ENCODE assay signal across 10 cellular contexts in the genomic region with DNA sequence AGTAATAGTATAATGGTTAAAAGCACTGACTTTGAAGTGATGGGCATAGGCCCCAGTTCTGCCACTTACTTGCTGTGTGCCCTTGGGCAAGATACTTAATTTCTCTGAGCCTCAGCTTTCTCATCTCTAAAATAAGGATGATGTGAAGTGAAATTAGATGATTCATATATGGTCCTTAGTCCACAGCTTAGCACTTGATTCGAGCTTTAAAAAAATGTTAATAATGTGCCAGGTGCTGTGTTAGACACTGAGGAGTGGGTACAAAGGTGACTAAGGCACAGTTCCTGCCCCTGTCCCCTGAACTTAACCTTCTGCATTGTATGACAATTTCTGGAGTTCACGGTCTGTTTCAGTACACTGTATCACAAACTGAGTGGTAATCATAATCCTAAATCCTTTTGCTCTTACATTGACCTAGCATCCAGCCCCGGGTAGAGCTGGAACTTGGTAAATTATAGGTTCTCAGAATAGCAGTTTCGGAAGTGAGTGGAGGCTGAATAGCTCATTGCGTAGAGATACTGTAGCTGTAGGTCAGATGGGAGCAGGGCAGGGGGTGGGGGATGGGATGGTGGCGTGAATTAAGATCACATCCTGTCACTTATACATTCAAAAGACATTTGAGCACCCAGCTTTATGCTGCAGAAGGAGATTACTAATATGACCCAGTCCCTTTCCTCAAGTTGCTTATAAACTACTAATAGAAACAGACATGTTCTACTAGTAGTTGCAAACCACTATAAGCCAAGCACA. TPM values are rescaled to one million over a fixed set of nuclear protein-coding genes. Genes with fewer than 3 reads are reported as not detected.
DNase-seq lines count a peak whose midpoint lies in the region; ATAC-seq and TF ChIP-seq lines count a peak whose summit lies in the region.
"Had no signal": no experiment of that assay in that cellular context is flagged by ENCODE, and none has a peak within 500 bp of the region (broad histone marks: within the 10 kb centered on the region; RNA-seq: fewer than 3 reads in every experiment).

No MANE protein-coding gene starts in this region.

- TF ChIP-seq POLR2A in gastrocnemius medialis (IDR thresholded peaks at IDR 0.05) (no peak), ovary (IDR thresholded peaks at IDR 0.05) (no peak)

- H2AFZ ChIP-seq in SK-N-SH (ENCODE audit: low read depth) (no peak overlapping the region), PC-9 (no peak overlapping the region)

- no peak for TF ChIP-seq CTCF in SK-N-SH (IDR thresholded peaks at IDR 0.05)
- no peak for TF ChIP-seq CTCF in PC-9 (conservative IDR thresholded peaks at IDR 0.05)
- no peak for TF ChIP-seq CTCF in gastrocnemius medialis (IDR thresholded peaks at IDR 0.05 in 4 of 5, conservative IDR thresholded peaks at IDR 0.05 in 1 of 5)
- no peak for TF ChIP-seq CTCF in ovary (IDR thresholded peaks at IDR 0.05)

- peaks cover 0 to 11% of the 10 kb centered on the region in 2 experiments; a peak in 2 of 4 replicates for H3K4me1 ChIP-seq in SK-N-SH (ENCODE audit: control insufficient read depth in 1 of 2, insufficient read depth in 2 of 2, low read depth in 1 of 2, low read length in 1 of 2)
- peaks cover 21% of the 10 kb centered on the region for H3K4me1 ChIP-seq in PC-9 (replicated peaks; ENCODE audit: insufficient read depth)
- H3K4me1 ChIP-seq in endocrine pancreas (ENCODE audit: control insufficient read depth, insufficient read depth, low read length) = peaks cover 6% of the 10 kb centered on the region
- H3K4me1 ChIP-seq in gastrocnemius medialis = peaks cover 18 to 23% of the 10 kb centered on the region in 2 donors
- peaks cover 8% of the 10 kb centered on the region for H3K4me1 ChIP-seq in ovary (ENCODE audit: insufficient read depth)

- peaks cover 26% of the 10 kb centered on the region; the same call in 1 of the 2 replicates for H3K79me2 ChIP-seq in SK-N-SH (ENCODE audit: insufficient read depth)
- H3K79me2 ChIP-seq in PC-9 (ENCODE audit: low read depth) = peaks cover 14% of the 10 kb centered on the region

- H3K27ac ChIP-seq in SK-N-SH (ENCODE audit: low read depth in 2 of 2, low read length in 1 of 2) = no peak overlapping the region
- H3K27ac ChIP-seq in PC-9 = no peak overlapping the region
- H3K27ac ChIP-seq in gastrocnemius medialis = no peak overlapping the region
- no peak overlapping the region for H3K27ac ChIP-seq in ovary

- H3K4me3 ChIP-seq in SK-N-SH (ENCODE audit: low read depth in 2 of 2, low read length in 1 of 2) (peak overlapping the region; percentile 64 to 73), PC-9 (peak overlapping the region; percentile 80), endocrine pancreas (ENCODE audit: control insufficient read depth, insufficient read depth, low read length) (peak overlapping the region; percentile 62), gastrocnemius medialis (peak overlapping the region in 3 of 4 donors; percentile 79 to 99 (median 99)), ovary (no peak overlapping the region)

- no TSS peak for BruUV-seq in PC-9 (replicated peaks; lab: Mats Ljungman, UMichigan)

- TF ChIP-seq RAD21 in SK-N-SH (IDR thresholded peaks at IDR 0.05; ENCODE audit: low read length) = no peak

- H3K9ac ChIP-seq in SK-N-SH (no peak overlapping the region), endocrine pancreas (ENCODE audit: control insufficient read depth, insufficient read depth, low read length) (no peak overlapping the region)

- H3K4me2 ChIP-seq in SK-N-SH (peak overlapping the region; percentile 77), PC-9 (peak overlapping the region; percentile 95)

- POLR2A ChIA-PET in SK-N-SH (lab: Yijun Ruan, JAX) = no interaction called here
- POLR2A ChIA-PET in PC-9 (lab: Charles Lee; ENCODE audit: unreplicated experiment) = no interaction called here

- H3F3A ChIP-seq in SK-N-SH (replicated peaks; ENCODE audit: insufficient read depth) (peaks cover under 1% of the 10 kb centered on the region), PC-9 (ENCODE audit: insufficient read depth, low read depth) (peaks cover 21% of the 10 kb centered on the region; the same call in 1 of the 2 replicates)

- ATAC-seq in SK-N-SH treated with all-trans-retinoic acid at 6 μM for 48 hours (no peak), gastrocnemius medialis (no peak), HG03439 (IDR thresholded peaks at IDR 0.05; ENCODE audit: unreplicated experiment) (no peak)

- H3K9me3 ChIP-seq in SK-N-SH (no peaks in the 10 kb centered on the region), PC-9 (ENCODE audit: insufficient read depth, low read depth) (peaks cover 11% of the 10 kb centered on the region; the same call in 1 of the 2 replicates), endocrine pancreas (ENCODE audit: control insufficient read depth, low read length) (no peaks in the 10 kb centered on the region), gastrocnemius medialis (no peaks in the 10 kb centered on the region), ovary (peaks cover 0 to 3% of the 10 kb centered on the region in 2 donors)

- H3K9me2 ChIP-seq in SK-N-SH (no peaks in the 10 kb centered on the region), PC-9 (ENCODE audit: insufficient read depth) (no peaks in the 10 kb centered on the region)

- TF ChIP-seq EP300 in SK-N-SH (IDR thresholded peaks at IDR 0.05; ENCODE audit: borderline replicate concordance in 1 of 2, low read depth in 1 of 2, low read length in 1 of 2) = no peak
- TF ChIP-seq EP300 in ovary (IDR thresholded peaks at IDR 0.05) = no peak

- H3K27me3 ChIP-seq in SK-N-SH (ENCODE audit: insufficient read depth) (no peaks in the 10 kb centered on the region), PC-9 (ENCODE audit: insufficient read depth, low read depth) (no peaks in the 10 kb centered on the region), endocrine pancreas (ENCODE audit: control insufficient read depth, insufficient read depth, low read length) (no peaks in the 10 kb centered on the region), gastrocnemius medialis (no peaks in the 10 kb centered on the region), ovary (no peaks in the 10 kb centered on the region)

- CTCF ChIA-PET in SK-N-SH (lab: Yijun Ruan, JAX) (interaction anchor here (0.6 to 3.3 kb wide), 9 partner anchors 12 to 676 kb away, joined by 3 to 16 read pairs (median 4); no protein-coding TSS in a partner anchor), PC-9 (lab: Charles Lee) (no interaction called here)

- intact Hi-C loops in PC-9 (cut with micrococcal nuclease; ENCODE audit: unreplicated experiment) (no loop called here), gastrocnemius medialis (cut with DNase I; ENCODE audit: low total_unique reads) (loop anchor here (10.0 kb wide), 1 partner anchor 163 kb away; a partner anchor contains a TSS), ovary (cut with DNase I) (no loop called here)

- peaks cover 13 to 25% of the 10 kb centered on the region in 2 experiments for H3K36me3 ChIP-seq in SK-N-SH (replicated peaks in 1 of 2; ENCODE audit: control insufficient read depth in 1 of 2, insufficient read depth in 2 of 2, low read length in 1 of 2)
- H3K36me3 ChIP-seq in PC-9 (ENCODE audit: low read depth) = peaks cover 24% of the 10 kb centered on the region
- H3K36me3 ChIP-seq in endocrine pancreas (ENCODE audit: control insufficient read depth, insufficient read depth, low read length) = no peaks in the 10 kb centered on the region
- peaks cover 0 to 26% of the 10 kb centered on the region in 2 donors for H3K36me3 ChIP-seq in gastrocnemius medialis
- no peaks in the 10 kb centered on the region for H3K36me3 ChIP-seq in ovary

- in situ Hi-C loops in gastrocnemius medialis (cut with MboI; ENCODE audit: low sequenced_read_pairs in 4 of 4) = no loop called here

- WGBS in SK-N-SH (ENCODE audit: low lambda C conversion rate) = 67% methylated on average over 6 of the region's 6 CpGs
- 75 to 83% (median 76%) methylated on average over 6 of the region's 6 CpGs for WGBS in ovary, 3 donors

- H4K20me1 ChIP-seq in SK-N-SH (ENCODE audit: insufficient read depth) (no peaks in the 10 kb centered on the region), PC-9 (ENCODE audit: insufficient read depth) (no peaks in the 10 kb centered on the region)

- DNase-seq in SK-N-SH (no peak), PC-9 (no peak), gastrocnemius medialis (no peak), ovary (no peak)
- DNase-seq in effector CD4-positive, alpha-beta T cell = no peak
- DNase-seq: 8988T, NCI-H1048 had no signal

TF ChIP-seq in SK-N-SH, 30 proteins besides CTCF, POLR2A, EP300 and RAD21:
- no peak for TF ChIP-seq POLR2AphosphoS5 (IDR thresholded peaks at IDR 0.05; ENCODE audit: low read depth, low read length)
- TF ChIP-seq SMC3 (IDR thresholded peaks at IDR 0.05; ENCODE audit: low read depth, low read length) = no peak
- TF ChIP-seq ELF1 (IDR thresholded peaks at IDR 0.05) = no peak
- TF ChIP-seq MEF2A (IDR thresholded peaks at IDR 0.05; ENCODE audit: borderline replicate concordance, low read depth) = no peak
- no peak for TF ChIP-seq CHD2 (IDR thresholded peaks at IDR 0.05; ENCODE audit: low read length, partially characterized antibody)

TF ChIP-seq in SK-N-SH treated with all-trans-retinoic acid at 6 μM for 48 hours, 23 proteins besides CTCF, POLR2A, EP300 and RAD21 (continues in another document):
- TF ChIP-seq ZFP30 (CRISPR knock-in tag; IDR thresholded peaks at IDR 0.05) (no peak), PPARA (CRISPR knock-in tag; IDR thresholded peaks at IDR 0.05; ENCODE audit: borderline replicate concordance) (no peak)

RNA-seq across cellular contexts. Expression of a gene that starts 1.5 kb away (rescaled TPM):
- polyA plus RNA-seq in SK-N-SH (2012; rRNA removed) = 7.2 and 10.1 TPM in 2 replicates
- polyA plus RNA-seq in SK-N-SH (2012; cell fraction: cytosol; rRNA removed) = 5.3 and 5.7 TPM in 2 replicates
- 26.8 and 29.8 TPM in 2 replicates for polyA plus RNA-seq in SK-N-SH (2012; cell fraction: nucleus; rRNA removed)
- total RNA-seq in PC-9 (2021) = 11.4 and 14.6 TPM in 2 replicates
- 10 to 100 TPM in 2 of 4 donors, 1 to 10 TPM in 2; 7.1 to 25.5 (median 9.8) TPM for total RNA-seq in gastrocnemius medialis
- 10 to 100 TPM in 6 of 7 donors, 1 to 10 TPM in 1; 7.9 to 13.4 (median 12.1) TPM for total RNA-seq in ovary
- 10 to 100 TPM; 12.7 to 14.1 TPM for polyA plus RNA-seq in ovary

RNA-seq across cellular contexts. Expression of a gene that starts 30.7 kb away (rescaled TPM):
- polyA plus RNA-seq in SK-N-SH (2012; rRNA removed) (18.6 and 20.2 TPM in 2 replicates), ovary (10 to 100 TPM; 39.6 to 45.6 TPM)
- polyA plus RNA-seq in SK-N-SH (2012; cell fraction: cytosol; rRNA removed) = 25.2 and 31.0 TPM in 2 replicates
- 5.1 and 5.2 TPM in 2 replicates for polyA plus RNA-seq in SK-N-SH (2012; cell fraction: nucleus; rRNA removed)
- total RNA-seq in PC-9 (2021) (32.3 and 32.6 TPM in 2 replicates), gastrocnemius medialis (10 to 100 TPM; 15.5 to 26.4 (median 24.9) TPM), ovary (10 to 100 TPM; 20.8 to 56.6 (median 30.3) TPM)

RNA-seq across cellular contexts. Expression of a gene that starts 31.0 kb away (rescaled TPM):
- polyA plus RNA-seq in SK-N-SH (2012; rRNA removed) (10.4 and 13.4 TPM in 2 replicates), ovary (10 to 100 TPM in 1 of 2 donors, 1 to 10 TPM in 1; 5.0 to 12.8 TPM)
- 9.8 and 10.9 TPM in 2 replicates for polyA plus RNA-seq in SK-N-SH (2012; cell fraction: cytosol; rRNA removed)
- polyA plus RNA-seq in SK-N-SH (2012; cell fraction: nucleus; rRNA removed) = 18.7 and 27.2 TPM in 2 replicates
- total RNA-seq in PC-9 (2021) (20.8 and 31.2 TPM in 2 replicates), gastrocnemius medialis (1 to 10 TPM; 1.4 to 6.5 (median 3.9) TPM), ovary (10 to 100 TPM in 1 of 7 donors, 1 to 10 TPM in 6; 3.2 to 10.6 (median 7.7) TPM)
